ENCODE assay signal across 8 cellular contexts in genomic region chr19:48812094-48812929, GRCh38. TPM values are rescaled to one million over a fixed set of nuclear protein-coding genes. Genes with fewer than 3 reads are reported as not detected.
A peak's percentile ranks its signal among the peaks of the same experiment; 100 is the strongest.
DNase-seq lines count a peak whose midpoint lies in the region; ATAC-seq and TF ChIP-seq lines count a peak whose summit lies in the region.

No MANE protein-coding gene starts in this region.

- WGBS in endodermal cell (ENCODE audit: insufficient coverage in 1 of 2, insufficient read length in 1 of 2), 2 experiments: 3 to 10% methylated on average over 7 to 38 of the region's 39 CpGs
- WGBS in mesenchymal stem cell: 8% methylated on average over 39 of the region's 39 CpGs

- no peak overlapping the region for H2BK120ac ChIP-seq in mesenchymal stem cell (ENCODE audit: low read depth, low read length)

- peak overlapping the region; percentile 55 for H2BK15ac ChIP-seq in mesenchymal stem cell (ENCODE audit: low read depth, poor library complexity, severe bottlenecking)

- H2AK5ac ChIP-seq in mesenchymal stem cell (ENCODE audit: low read length, severe bottlenecking): no peak overlapping the region

- peaks cover 9% of the 10 kb centered on the region for H3K79me1 ChIP-seq in mesenchymal stem cell (replicated peaks; ENCODE audit: low read length, poor library complexity, severe bottlenecking)

- no peaks in the 10 kb centered on the region for H3K27me3 ChIP-seq in endodermal cell (ENCODE audit: control insufficient read depth, insufficient read depth, low read length, poor library complexity, severe bottlenecking)
- no peaks in the 10 kb centered on the region for H3K27me3 ChIP-seq in mesenchymal stem cell (ENCODE audit: control insufficient read depth in 1 of 2, insufficient read depth in 1 of 2, low read length in 2 of 2)

- H2AFZ ChIP-seq in mesenchymal stem cell (ENCODE audit: low read depth, low read length): no peak overlapping the region

- H3K14ac ChIP-seq in mesenchymal stem cell (ENCODE audit: low read length in 2 of 2): no peak overlapping the region

- H3K4ac ChIP-seq in mesenchymal stem cell (ENCODE audit: low read depth in 1 of 2, low read length in 2 of 2): no peak overlapping the region

- H3K4me1 ChIP-seq in endodermal cell (ENCODE audit: control insufficient read depth, insufficient read depth, low read length) (peaks cover 11% of the 10 kb centered on the region), mesenchymal stem cell (ENCODE audit: control insufficient read depth, insufficient read depth, low read depth, low read length) (peaks cover 22% of the 10 kb centered on the region)

- H3K9me3 Mint-ChIP-seq in activated CD8-positive, alpha-beta memory T cell treated with anti-CD3 and anti-CD28 coated beads, Interleukin-2, amount 10 ng/mL, durations not matched to agents 7 days and 5 days (ENCODE audit: low read depth): no peaks in the 10 kb centered on the region
- no peaks in the 10 kb centered on the region for H3K9me3 Mint-ChIP-seq in endodermal cell

- no peaks in the 10 kb centered on the region for H3K36me3 Mint-ChIP-seq in activated CD8-positive, alpha-beta memory T cell treated with anti-CD3 and anti-CD28 coated beads, Interleukin-2, amount 10 ng/mL, durations not matched to agents 7 days and 5 days
- peaks cover 2% of the 10 kb centered on the region for H3K36me3 Mint-ChIP-seq in endodermal cell (ENCODE audit: low read depth)

- H3K23ac ChIP-seq in mesenchymal stem cell (ENCODE audit: low read length in 2 of 2): no peak overlapping the region

- no peak overlapping the region for H2BK12ac ChIP-seq in mesenchymal stem cell (ENCODE audit: low read length in 2 of 2)

- no peak overlapping the region for H3K18ac ChIP-seq in mesenchymal stem cell (ENCODE audit: low read depth in 1 of 2, low read length in 2 of 2)

- H3K27me3 Mint-ChIP-seq in activated CD8-positive, alpha-beta memory T cell treated with anti-CD3 and anti-CD28 coated beads, Interleukin-2, amount 10 ng/mL, durations not matched to agents 7 days and 5 days: no peaks in the 10 kb centered on the region
- H3K27me3 Mint-ChIP-seq in endodermal cell (ENCODE audit: insufficient read depth): peaks cover 3% of the 10 kb centered on the region

- peak overlapping the region; percentile 68 for H3K4me3 ChIP-seq in endodermal cell (ENCODE audit: low read length)
- peak overlapping the region; percentile 47 to 81 for H3K4me3 ChIP-seq in mesenchymal stem cell (ENCODE audit: insufficient read depth in 1 of 2, low read depth in 1 of 2, low read length in 2 of 2)

- DNase-seq in ELR (ENCODE audit: low read depth) (peak; percentile 74), NCI-H524 treated with DMSO at 0.1 percent for 48 hours (lab: John Stamatoyannopoulos, UW) (peak; percentile 73), endodermal cell (peak; percentile 94), mesenchymal stem cell (peak; percentile 68), GOT3 (lab: John Stamatoyannopoulos, UW) (no peak)
- DNase-seq in activated CD8-positive, alpha-beta memory T cell treated with anti-CD3 and anti-CD28 coated beads, Interleukin-2, amount 10 ng/mL, durations not matched to agents 7 days and 5 days: peak; percentile 81
- peak; percentile 83 for DNase-seq in stimulated activated CD8-positive, alpha-beta memory T cell treated with anti-CD3 and anti-CD28 coated beads, Interleukin-4, amount 100 ng/mL, for 48 hours

- H3K9me3 ChIP-seq in endodermal cell (ENCODE audit: control insufficient read depth, low read length): no peaks in the 10 kb centered on the region
- H3K9me3 ChIP-seq in mesenchymal stem cell (ENCODE audit: control insufficient read depth, low read length): no peaks in the 10 kb centered on the region

- H3K9ac ChIP-seq in endodermal cell (ENCODE audit: extremely low read depth, low read length, poor library complexity, severe bottlenecking) (no peak overlapping the region), mesenchymal stem cell (ENCODE audit: low read length) (peak overlapping the region; percentile 85)

- peak overlapping the region; percentile 74 for H3K27ac Mint-ChIP-seq in activated CD8-positive, alpha-beta memory T cell treated with anti-CD3 and anti-CD28 coated beads, Interleukin-2, amount 10 ng/mL, durations not matched to agents 7 days and 5 days
- H3K27ac Mint-ChIP-seq in endodermal cell: peak overlapping the region; percentile 97

- no peak overlapping the region for H4K91ac ChIP-seq in mesenchymal stem cell (ENCODE audit: low read length)

- CTCF ChIA-PET in activated CD8-positive, alpha-beta memory T cell treated with anti-CD3 and anti-CD28 coated beads, Interleukin-2, amount 10 ng/mL, durations not matched to agents 7 days and 5 days (lab: Charles Lee): interaction anchor here (1.0 to 9.0 kb wide), 4 partner anchors 18 to 137 kb away, joined by 3 to 92 read pairs (median 24); partner anchors contain the start of gene HSD17B14

- H4K8ac ChIP-seq in mesenchymal stem cell (ENCODE audit: low read length): peak overlapping the region; percentile 35

- TF ChIP-seq CTCF in endodermal cell (conservative IDR thresholded peaks at IDR 0.05): peak; percentile 54

- H3K36me3 ChIP-seq in endodermal cell (ENCODE audit: control insufficient read depth, insufficient read depth, low read length): peaks cover 12% of the 10 kb centered on the region
- H3K36me3 ChIP-seq in mesenchymal stem cell (ENCODE audit: control insufficient read depth in 1 of 2, insufficient read depth in 2 of 2, low read depth in 1 of 2, low read length in 2 of 2): peaks cover 0 to 17% of the 10 kb centered on the region in 2 experiments

- peak overlapping the region; percentile 71 for H3K4me3 Mint-ChIP-seq in activated CD8-positive, alpha-beta memory T cell treated with anti-CD3 and anti-CD28 coated beads, Interleukin-2, amount 10 ng/mL, durations not matched to agents 7 days and 5 days
- peak overlapping the region; percentile 70 for H3K4me3 Mint-ChIP-seq in endodermal cell

- peaks cover 27% of the 10 kb centered on the region for H3K4me1 Mint-ChIP-seq in activated CD8-positive, alpha-beta memory T cell treated with anti-CD3 and anti-CD28 coated beads, Interleukin-2, amount 10 ng/mL, durations not matched to agents 7 days and 5 days
- peaks cover 31% of the 10 kb centered on the region for H3K4me1 Mint-ChIP-seq in endodermal cell

- H3K27ac ChIP-seq in endodermal cell (ENCODE audit: low read depth, low read length): peak overlapping the region; percentile 44
- H3K27ac ChIP-seq in mesenchymal stem cell (ENCODE audit: low read length, poor library complexity, severe bottlenecking): peak overlapping the region; percentile 9

- peak; percentile 55 for ATAC-seq in HG02884 (IDR thresholded peaks at IDR 0.05; ENCODE audit: unreplicated experiment)
- peak; percentile 67 for ATAC-seq in activated CD8-positive, alpha-beta memory T cell treated with anti-CD3 and anti-CD28 coated beads, Interleukin-2, amount 10 ng/mL, durations not matched to agents 7 days and 5 days

- H2BK5ac ChIP-seq in mesenchymal stem cell (ENCODE audit: low read depth, low read length, poor library complexity, severe bottlenecking): no peak overlapping the region

- peak overlapping the region; percentile 86 for H3K4me2 ChIP-seq in mesenchymal stem cell (ENCODE audit: low read length, poor library complexity, severe bottlenecking)

RNA-seq across cellular contexts. Expression of gene BCAT2, which starts 1.5 kb away (rescaled TPM):
- total RNA-seq in activated CD8-positive, alpha-beta memory T cell treated with anti-CD3 and anti-CD28 coated beads, Interleukin-2, amount 10 ng/mL, durations not matched to agents 7 days and 5 days: 10 to 100 TPM; 46.7 to 54.6 TPM
- 100 to 1,000 TPM in 1 of 2 donors, 10 to 100 TPM in 1; 84.8 to 101 TPM for total RNA-seq in endodermal cell
- polyA plus RNA-seq in endodermal cell (2013, experiment 1 of 2): 38.8 TPM
- polyA plus RNA-seq in endodermal cell (2013, experiment 2 of 2): 42.3 TPM
- 37.6 TPM for polyA plus RNA-seq in mesenchymal stem cell (2013, experiment 1 of 2)
- 34.7 TPM for polyA plus RNA-seq in mesenchymal stem cell (2013, experiment 2 of 2)

RNA-seq across cellular contexts. Expression of gene HSD17B14, which starts 24.0 kb away (rescaled TPM):
- total RNA-seq in activated CD8-positive, alpha-beta memory T cell treated with anti-CD3 and anti-CD28 coated beads, Interleukin-2, amount 10 ng/mL, durations not matched to agents 7 days and 5 days: under 1 TPM; 0.38 to 0.59 TPM
- 10 to 100 TPM; 43.0 to 81.0 TPM for total RNA-seq in endodermal cell
- polyA plus RNA-seq in endodermal cell (2013, experiment 1 of 2): 20.0 TPM
- 19.0 TPM for polyA plus RNA-seq in endodermal cell (2013, experiment 2 of 2)
- polyA plus RNA-seq in mesenchymal stem cell (2013, experiment 1 of 2): 45.5 TPM
- polyA plus RNA-seq in mesenchymal stem cell (2013, experiment 2 of 2): 46.0 TPM

RNA-seq across cellular contexts. Expression of gene PLEKHA4, which starts 56.1 kb away (rescaled TPM):
- 1 to 10 TPM; 2.2 to 5.6 TPM for total RNA-seq in activated CD8-positive, alpha-beta memory T cell treated with anti-CD3 and anti-CD28 coated beads, Interleukin-2, amount 10 ng/mL, durations not matched to agents 7 days and 5 days
- 1 to 10 TPM; 6.6 to 7.0 TPM for total RNA-seq in endodermal cell
- 19.7 TPM for polyA plus RNA-seq in endodermal cell (2013, experiment 1 of 2)
- polyA plus RNA-seq in endodermal cell (2013, experiment 2 of 2): 15.2 TPM
- polyA plus RNA-seq in mesenchymal stem cell (2013, experiment 1 of 2): 20.7 TPM
- 20.0 TPM for polyA plus RNA-seq in mesenchymal stem cell (2013, experiment 2 of 2)

RNA-seq across cellular contexts. Expression of gene FGF21, which starts 57.0 kb away (rescaled TPM):
- not detected for total RNA-seq in activated CD8-positive, alpha-beta memory T cell treated with anti-CD3 and anti-CD28 coated beads, Interleukin-2, amount 10 ng/mL, durations not matched to agents 7 days and 5 days
- not detected for total RNA-seq in endodermal cell
- polyA plus RNA-seq in endodermal cell (2013, experiment 1 of 2): not detected
- polyA plus RNA-seq in endodermal cell (2013, experiment 2 of 2): not detected
- polyA plus RNA-seq in mesenchymal stem cell (2013, experiment 1 of 2): not detected
- not detected for polyA plus RNA-seq in mesenchymal stem cell (2013, experiment 2 of 2)

RNA-seq across cellular contexts. Expression of gene FUT1, which starts 59.9 kb away (rescaled TPM):
- total RNA-seq in activated CD8-positive, alpha-beta memory T cell treated with anti-CD3 and anti-CD28 coated beads, Interleukin-2, amount 10 ng/mL, durations not matched to agents 7 days and 5 days: under 1 TPM; 0.06 to 0.09 TPM
- total RNA-seq in endodermal cell: 1 to 10 TPM; 5.4 to 6.3 TPM
- 0.93 TPM for polyA plus RNA-seq in endodermal cell (2013, experiment 1 of 2)
- 0.46 TPM for polyA plus RNA-seq in endodermal cell (2013, experiment 2 of 2)
- polyA plus RNA-seq in mesenchymal stem cell (2013, experiment 1 of 2): 0.12 TPM
- 0.10 TPM for polyA plus RNA-seq in mesenchymal stem cell (2013, experiment 2 of 2)

Comparison
In these comparisons a context has a peak if more than half of its experiments do, and no peak if none do; other contexts are left out.
1. RNA of gene HSD17B14, which starts 24.0 kb away (total RNA-seq): 43.0 to 81.0 TPM in endodermal cell; 0.38 to 0.59 TPM in activated CD8-positive, alpha-beta memory T cell treated with anti-CD3 and anti-CD28 coated beads, Interleukin-2, amount 10 ng/mL, durations not matched to agents 7 days and 5 days; every median in the first group is over 10 times any median in the second.